6 cellular contexts compared by ENCODE assay signal in the genomic region with DNA sequence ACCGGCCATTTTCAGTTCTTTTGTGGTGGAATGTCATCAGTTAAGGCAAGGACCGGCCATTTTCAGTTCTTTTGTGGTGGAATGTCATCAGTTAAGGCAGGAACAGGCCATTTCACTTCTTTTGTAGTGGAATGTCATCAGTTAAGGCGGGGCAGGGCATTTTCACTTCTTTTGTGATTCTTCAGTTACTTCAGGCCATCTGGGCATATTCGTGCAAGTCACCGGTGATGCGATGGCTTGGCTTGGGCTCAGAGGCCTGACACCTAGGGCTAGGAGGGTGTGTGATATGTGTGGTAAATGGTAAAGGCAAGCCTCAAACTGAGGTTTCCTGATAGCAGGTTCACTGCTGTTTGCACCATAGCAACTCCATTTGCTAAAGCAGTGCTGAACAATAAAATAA.
A peak's percentile ranks its signal among the peaks of the same experiment; 100 is the strongest.
DNase-seq lines count a peak whose midpoint lies in the region; ATAC-seq, FAIRE-seq and TF ChIP-seq lines count a peak whose summit lies in the region.
"Not testable (repeated sequence)": the region's sequence is repeated elsewhere in the genome, so short reads cannot be mapped to it uniquely, and the experiment has no call there.

No MANE protein-coding gene starts in this region.

- not testable (repeated sequence) for H3K4me3 ChIP-seq in GM23338; HUES6 (ENCODE audit: low read depth, low read length); H1 (ENCODE audit: extremely low read depth in 1 of 4, insufficient read depth in 2 of 4, low read depth in 3 of 4, low read length in 4 of 4); mesendoderm (ENCODE audit: low read length)

- 0 out of 2 replicates have a peak overlapping the region, but pooled peaks have one; percentile 30 for H3K27ac Mint-ChIP-seq in GM23338
- H3K27ac Mint-ChIP-seq in type B pancreatic cell = peak overlapping the region; percentile 85

- peak overlapping the region; percentile 84; the same call in 1 of the 2 replicates for H3K18ac ChIP-seq in H1 (ENCODE audit: extremely low read depth, low read length)
- H3K18ac ChIP-seq in mesendoderm (ENCODE audit: low read length) = not testable (repeated sequence)

- peak overlapping the region; percentile 53 for H3K4ac ChIP-seq in H1 (replicated peaks; ENCODE audit: insufficient read length, low read depth, low read length)
- H3K4ac ChIP-seq in mesendoderm (ENCODE audit: low read depth, low read length) = not testable (repeated sequence)

- peaks cover 46% of the 10 kb centered on the region for H3K4me1 Mint-ChIP-seq in GM23338
- peaks cover 26% of the 10 kb centered on the region for H3K4me1 Mint-ChIP-seq in type B pancreatic cell (ENCODE audit: unreplicated experiment)

- peaks cover 10% of the 10 kb centered on the region for H3F3A ChIP-seq in GM23338 (replicated peaks; ENCODE audit: low read depth)

- H2AFZ ChIP-seq in GM23338; H1 (ENCODE audit: low read length): not testable (repeated sequence)

- not testable (repeated sequence) for H4K20me1 ChIP-seq in GM23338 (replicated peaks; ENCODE audit: insufficient read depth); H1 (replicated peaks in 1 of 2; ENCODE audit: control insufficient read depth in 1 of 2, insufficient read depth in 2 of 2, low read length in 2 of 2)

- not testable (repeated sequence) for H3K36me3 ChIP-seq in GM23338 (ENCODE audit: insufficient read depth); HUES6 (ENCODE audit: control insufficient read depth, insufficient read depth, low read length); H1 (ENCODE audit: control insufficient read depth in 2 of 4, insufficient read depth in 4 of 4, low read length in 3 of 4); mesendoderm (ENCODE audit: control insufficient read depth, insufficient read depth, low read length)

- H2AK5ac ChIP-seq in H1 (ENCODE audit: low read depth, low read length) = peak overlapping the region; percentile 97
- H2AK5ac ChIP-seq in mesendoderm (ENCODE audit: low read length) = not testable (repeated sequence)

- H3K27me3 ChIP-seq in GM23338 (ENCODE audit: insufficient read depth); HUES6 (ENCODE audit: control insufficient read depth, insufficient read depth, low read length); H1 (replicated peaks in 1 of 4; ENCODE audit: control insufficient read depth in 3 of 4, extremely low read depth in 1 of 4, insufficient read depth in 3 of 4, low read length in 3 of 4); mesendoderm (ENCODE audit: insufficient read depth, low read length, poor library complexity): not testable (repeated sequence)

- peak overlapping the region; percentile 86 for H2BK12ac ChIP-seq in H1 (ENCODE audit: low read depth, low read length)

- not testable (repeated sequence) for ATAC-seq in GM23338

- peaks cover 26% of the 10 kb centered on the region for H3K9me3 ChIP-seq in HUES6 (ENCODE audit: control insufficient read depth, insufficient read depth, low read depth, low read length)
- not testable (repeated sequence) for H3K9me3 ChIP-seq in H1 (ENCODE audit: insufficient read depth in 2 of 2, low read depth in 1 of 2, low read length in 1 of 2)

- WGBS in H1 (ENCODE audit: extremely low coverage in 1 of 2, insufficient coverage in 1 of 2, insufficient read length in 1 of 2, insufficient replicate concordance in 2 of 2, low coverage in 1 of 2, low lambda C conversion rate in 2 of 2, missing lambda C conversion rate in 1 of 2), 2 experiments = 86% methylated on average over 6 of the region's 6 CpGs; no CpG with 5 or more reads in 1 of the 2 experiments
- no CpG with 5 or more reads among the region's 6 CpGs for WGBS in mesendoderm (ENCODE audit: extremely low coverage, insufficient coverage, low lambda C conversion rate)

- FAIRE-seq in H1 (lab: Jason Lieb, UNC) = not testable (repeated sequence)

- peak overlapping the region; percentile 73; the same call in 1 of the 2 replicates for H2BK15ac ChIP-seq in H1 (ENCODE audit: low read length)
- H2BK15ac ChIP-seq in mesendoderm (replicated peaks; ENCODE audit: low read depth) = not testable (repeated sequence)

- CTCF ChIA-PET in H1 (lab: Charles Lee; ENCODE audit: partially characterized antibody) = not testable (repeated sequence)

- H2BK20ac ChIP-seq in H1 (ENCODE audit: low read length) = peak overlapping the region; percentile 94; the same call in 1 of the 2 replicates

- peak overlapping the region; percentile 70 for H3K9ac ChIP-seq in HUES6 (ENCODE audit: low read length)
- H3K9ac ChIP-seq in H1 (replicated peaks in 1 of 4; ENCODE audit: extremely low read depth in 1 of 4, low read depth in 3 of 4, low read length in 3 of 4); mesendoderm (ENCODE audit: low read length): not testable (repeated sequence)

- TF ChIP-seq RAD21 in H1 (IDR thresholded peaks at IDR 0.05 in 1 of 2, conservative IDR thresholded peaks at IDR 0.05 in 1 of 2; ENCODE audit: low read depth in 2 of 2, low read length in 2 of 2) = not testable (repeated sequence)

- not testable (repeated sequence) for H3K56ac ChIP-seq in H1 (replicated peaks; ENCODE audit: insufficient read length, low read depth, low read length)
- H3K56ac ChIP-seq in mesendoderm (ENCODE audit: low read length) = peak overlapping the region; percentile 34

- DNase-seq in GM23338 (ENCODE audit: low spot score) (peak; percentile 27), iPS DF 19.7 (ENCODE audit: low read depth, low spot score) (peak; percentile 7), mesendoderm (peak; percentile 86)
- not testable (repeated sequence) for DNase-seq in H1 (ENCODE audit: low read depth in 1 of 2, low spot score in 2 of 2); type B pancreatic cell (ENCODE audit: extremely low spot score, unreplicated experiment)

- H3K14ac ChIP-seq in H1 (ENCODE audit: insufficient read length) = not testable (repeated sequence)

- H4K5ac ChIP-seq in H1 (ENCODE audit: insufficient read length, low read depth, low read length) = peak overlapping the region; percentile 57
- not testable (repeated sequence) for H4K5ac ChIP-seq in mesendoderm (ENCODE audit: low read length)

- H3K27ac ChIP-seq in GM23338 (ENCODE audit: low read depth) (peak overlapping the region; percentile 65), HUES6 (ENCODE audit: low read depth, low read length) (peak overlapping the region; percentile 27; the same call in 1 of the 2 replicates)
- not testable (repeated sequence) for H3K27ac ChIP-seq in H1 (ENCODE audit: low read depth, low read length); mesendoderm (ENCODE audit: low read depth, low read length)

- H3K4me1 ChIP-seq in GM23338 (ENCODE audit: insufficient read depth) (peaks cover 36% of the 10 kb centered on the region), HUES6 (ENCODE audit: control insufficient read depth, insufficient read depth, low read length) (peaks cover 47% of the 10 kb centered on the region), H1 (replicated peaks in 1 of 4; ENCODE audit: control insufficient read depth in 3 of 4, insufficient read depth in 4 of 4, low read length in 3 of 4) (peaks cover 8 to 29% (median 17%) of the 10 kb centered on the region in 4 experiments; a peak in 6 of 7 replicates)
- not testable (repeated sequence) for H3K4me1 ChIP-seq in mesendoderm (ENCODE audit: control insufficient read depth, low read depth, low read length)

- not testable (repeated sequence) for H4K8ac ChIP-seq in H1 (ENCODE audit: extremely low read depth, insufficient read depth, low read length); mesendoderm (ENCODE audit: low read depth, low read length)

- POLR2A ChIA-PET in H1 (lab: Charles Lee; ENCODE audit: partially characterized antibody) = not testable (repeated sequence)

- not testable (repeated sequence) for TF ChIP-seq EP300 in H1 (IDR thresholded peaks at IDR 0.05; ENCODE audit: borderline replicate concordance in 1 of 2, low read depth in 2 of 2, low read length in 2 of 2)

- H3K4me3 Mint-ChIP-seq in GM23338, type B pancreatic cell: not testable (repeated sequence)

- not testable (repeated sequence) for H3K23me2 ChIP-seq in H1 (ENCODE audit: low read depth, low read length)

- peak overlapping the region; percentile 90 for H2BK120ac ChIP-seq in H1 (replicated peaks; ENCODE audit: low read depth, low read length)
- H2BK120ac ChIP-seq in mesendoderm (ENCODE audit: low read depth, low read length) = not testable (repeated sequence)

- H3K9me3 Mint-ChIP-seq in GM23338, type B pancreatic cell: not testable (repeated sequence)

- peaks cover 14% of the 10 kb centered on the region for H3K9me2 ChIP-seq in GM23338 (ENCODE audit: insufficient read depth)

- H3K4me2 ChIP-seq in GM23338; H1 (ENCODE audit: insufficient read depth in 1 of 2, low read depth in 2 of 2, low read length in 2 of 2); mesendoderm (ENCODE audit: low read length): not testable (repeated sequence)

- not testable (repeated sequence) for TF ChIP-seq POLR2A in H1 (IDR thresholded peaks at IDR 0.05; ENCODE audit: control extremely low read depth in 1 of 2, low read depth in 2 of 2, low read length in 2 of 2)

- H3K79me1 ChIP-seq in H1 (ENCODE audit: low read depth, low read length); mesendoderm (ENCODE audit: low read length): not testable (repeated sequence)

- H3K36me3 Mint-ChIP-seq in GM23338 (ENCODE audit: low read depth); type B pancreatic cell: not testable (repeated sequence)

- peak overlapping the region; percentile 83; the same call in 1 of the 2 replicates for H2BK5ac ChIP-seq in H1 (ENCODE audit: low read depth, low read length)
- not testable (repeated sequence) for H2BK5ac ChIP-seq in mesendoderm (ENCODE audit: low read length)

- not testable (repeated sequence) for TF ChIP-seq CTCF in GM23338 (conservative IDR thresholded peaks at IDR 0.05; ENCODE audit: low read depth in 2 of 2); H1 (IDR thresholded peaks at IDR 0.05; ENCODE audit: control extremely low read depth in 1 of 3, insufficient read depth in 1 of 3, low read depth in 1 of 3, low read length in 3 of 3); type B pancreatic cell (conservative IDR thresholded peaks at IDR 0.05)

- not testable (repeated sequence) for H3K79me2 ChIP-seq in GM23338 (replicated peaks; ENCODE audit: insufficient read depth); H1 (ENCODE audit: control insufficient read depth in 1 of 2, insufficient read depth in 2 of 2, low read length in 2 of 2); mesendoderm (ENCODE audit: control insufficient read depth, insufficient read depth, low read length)

- not testable (repeated sequence) for H3K27me3 Mint-ChIP-seq in GM23338 (ENCODE audit: insufficient read depth, low read depth, poor library complexity); type B pancreatic cell

- H4K91ac ChIP-seq in H1 (replicated peaks; ENCODE audit: insufficient read length, low read length) = peak overlapping the region; percentile 96

- not testable (repeated sequence) for H3K23ac ChIP-seq in H1 (ENCODE audit: insufficient read length); mesendoderm (ENCODE audit: low read length)
